Comparison of ENCODE assay signal across 10 cellular contexts in the genomic region with DNA sequence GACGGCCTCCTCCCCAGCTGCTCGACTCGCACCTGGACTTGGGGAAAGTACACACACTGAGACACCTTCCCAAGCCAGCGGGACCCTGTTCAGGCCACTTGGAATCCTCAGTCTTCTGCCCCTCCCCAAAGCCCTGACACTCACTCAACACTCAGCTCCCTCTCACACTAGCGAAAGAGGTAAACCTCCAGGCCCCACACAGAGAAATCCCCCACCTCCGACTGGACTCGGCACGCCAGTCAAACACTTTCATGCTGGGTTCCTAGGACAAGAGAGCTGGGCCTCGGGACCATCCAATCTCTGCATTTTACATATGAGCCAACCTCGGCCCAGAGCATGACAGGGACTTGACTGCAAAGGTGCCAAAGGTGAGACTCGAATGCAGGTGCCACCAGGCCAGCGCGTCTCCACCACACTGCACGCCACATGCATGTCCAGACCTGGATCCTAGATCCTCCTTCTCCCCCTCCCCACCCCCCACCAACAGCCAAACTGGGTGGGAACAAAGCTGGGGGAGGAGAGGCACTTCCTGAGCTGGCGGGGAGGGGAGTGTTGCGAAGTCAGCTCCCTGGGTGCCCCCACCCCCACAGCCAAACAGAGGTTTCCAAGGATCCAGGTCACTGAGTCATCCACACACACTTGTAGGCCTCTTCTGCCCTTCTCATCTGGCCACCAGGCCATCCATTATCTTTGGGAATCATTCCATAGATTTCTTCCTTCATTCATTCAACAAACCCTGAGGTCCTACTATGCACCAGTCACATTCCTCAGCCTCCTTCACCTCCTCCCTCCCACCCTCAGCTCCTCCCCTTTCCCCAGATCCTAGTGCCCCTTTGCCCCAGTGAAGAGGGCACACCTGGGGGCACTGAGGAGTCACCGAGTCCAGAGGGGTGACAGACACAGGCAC. TPM values are rescaled to one million over a fixed set of nuclear protein-coding genes. Genes with fewer than 3 reads are reported as not detected.
A peak's percentile ranks its signal among the peaks of the same experiment; 100 is the strongest.
DNase-seq lines count a peak whose midpoint lies in the region; ATAC-seq and TF ChIP-seq lines count a peak whose summit lies in the region.
"Had no signal": no experiment of that assay in that cellular context is flagged by ENCODE, and none has a peak within 500 bp of the region (broad histone marks: within the 10 kb centered on the region; RNA-seq: fewer than 3 reads in every experiment).

No MANE protein-coding gene starts in this region.

- DNase-seq in cardiac septum (ENCODE audit: low spot score), result peak; percentile 49
- no peak for DNase-seq in left ventricle myocardium inferior
- peak in 1 of 3 donors; percentile 45 for DNase-seq in T-helper 17 cell
- DNase-seq in upper lobe of right lung, result no peak
- no peak for DNase-seq in right atrium auricular region (ENCODE audit: low spot score)
- no peak for DNase-seq in retina
- DNase-seq in NCI-H1092 (lab: John Stamatoyannopoulos, UW), result no peak
- DNase-seq: C1 segment of cervical spinal cord; stimulated activated naive CD4-positive, alpha-beta T cell treated with Interleukin-2 at 50 U/mL for 16 hours had no signal

- intact Hi-C loops in cardiac septum (cut with DNase I) (no loop called here), left ventricle myocardium inferior (cut with micrococcal nuclease) (no loop called here), upper lobe of right lung (cut with DNase I) (no loop called here)

- H3K4me3 Mint-ChIP-seq in T-helper 17 cell, result peak overlapping the region; percentile 81

- H3K36me3 Mint-ChIP-seq in T-helper 17 cell (ENCODE audit: low read depth), result no peaks in the 10 kb centered on the region

- H3K4me1 ChIP-seq in left ventricle myocardium inferior, result no peaks in the 10 kb centered on the region
- H3K4me1 ChIP-seq in upper lobe of right lung, result peaks cover 10% of the 10 kb centered on the region
- H3K4me1 ChIP-seq in right atrium auricular region, result no peaks in the 10 kb centered on the region

- peak overlapping the region; percentile 96 for H3K27ac Mint-ChIP-seq in T-helper 17 cell

- no peak overlapping the region for H3K4me3 ChIP-seq in left ventricle myocardium inferior
- H3K4me3 ChIP-seq in upper lobe of right lung, result no peak overlapping the region
- H3K4me3 ChIP-seq in right atrium auricular region, result no peak overlapping the region

- no peaks in the 10 kb centered on the region for H3K9me3 ChIP-seq in left ventricle myocardium inferior (replicated peaks)
- no peaks in the 10 kb centered on the region for H3K9me3 ChIP-seq in T-helper 17 cell (ENCODE audit: control insufficient read depth, low read length, poor library complexity, severe bottlenecking)
- no peaks in the 10 kb centered on the region for H3K9me3 ChIP-seq in upper lobe of right lung
- no peaks in the 10 kb centered on the region for H3K9me3 ChIP-seq in right atrium auricular region

- H3K36me3 ChIP-seq in left ventricle myocardium inferior (no peaks in the 10 kb centered on the region), upper lobe of right lung (no peaks in the 10 kb centered on the region), right atrium auricular region (no peaks in the 10 kb centered on the region)

- peaks cover 49% of the 10 kb centered on the region for H3K4me1 Mint-ChIP-seq in T-helper 17 cell

- ATAC-seq in T-helper 17 cell (peak; percentile 49), esophagus mucosa (peak; percentile 8), upper lobe of right lung (peak; percentile 42)

- H3K27ac ChIP-seq in left ventricle myocardium inferior (replicated peaks) (no peak overlapping the region), upper lobe of right lung (no peak overlapping the region), right atrium auricular region (no peak overlapping the region)

- no peaks in the 10 kb centered on the region for H3K27me3 Mint-ChIP-seq in T-helper 17 cell

- TF ChIP-seq CTCF in left ventricle myocardium inferior (IDR thresholded peaks at IDR 0.05; ENCODE audit: borderline replicate concordance) (no peak), upper lobe of right lung (IDR thresholded peaks at IDR 0.05) (no peak), right atrium auricular region (IDR thresholded peaks at IDR 0.05) (no peak)

- H3K27me3 ChIP-seq in left ventricle myocardium inferior (ENCODE audit: low read depth) (peaks cover 7% of the 10 kb centered on the region), upper lobe of right lung (no peaks in the 10 kb centered on the region), right atrium auricular region (no peaks in the 10 kb centered on the region)

RNA-seq across cellular contexts. Expression of gene CD5, which starts 10.7 kb away (rescaled TPM):
- not detected for total RNA-seq in cardiac septum
- 0.30 TPM for total RNA-seq in left ventricle myocardium inferior
- total RNA-seq in T-helper 17 cell, result 100 to 1,000 TPM; 310 to 362 TPM
- total RNA-seq in esophagus mucosa, result 0.48 TPM
- total RNA-seq in upper lobe of right lung, result 2.5 TPM
- total RNA-seq in right atrium auricular region, result 1 to 10 TPM in 1 of 2 donors, under 1 TPM in 1; 0.75 to 1.6 TPM

Comparison
In these comparisons a context has a peak if more than half of its experiments do, and no peak if none do; other contexts are left out.
1. RNA of gene CD5, which starts 10.7 kb away (total RNA-seq): 310 to 362 TPM in T-helper 17 cell; 2.5 TPM in upper lobe of right lung (single experiment), 0.75 to 1.6 TPM in right atrium auricular region, 0.48 TPM in esophagus mucosa (single experiment), 0.30 TPM in left ventricle myocardium inferior (single experiment) and not detected in cardiac septum (single experiment); every median in the first group is over 10 times any median in the second.
2. Peak in every context shown above with its lines, with median percentiles within 50 percentile points of each other: ATAC-seq.